12 cellular contexts compared by ENCODE assay signal in genomic region chr11:87926250-87926970, GRCh38.
DNase-seq lines count a peak whose midpoint lies in the region; ATAC-seq and TF ChIP-seq lines count a peak whose summit lies in the region.
"Had no signal": no experiment of that assay in that cellular context is flagged by ENCODE, and none has a peak within 500 bp of the region (broad histone marks: within the 10 kb centered on the region; RNA-seq: fewer than 3 reads in every experiment).

No MANE protein-coding gene starts in this region.

- H3K4me3 ChIP-seq in IMR-90 (ENCODE audit: insufficient read depth, low read depth, low read length) (no peak overlapping the region), adrenal gland (no peak overlapping the region)
- H3K4me3 ChIP-seq: esophagus muscularis mucosa had no signal

- no peak overlapping the region for H3K14ac ChIP-seq in IMR-90 (replicated peaks; ENCODE audit: low read depth, low read length)

- H2BK15ac ChIP-seq in IMR-90 (ENCODE audit: low read depth, low read length), result no peak overlapping the region

- H3K4ac ChIP-seq in IMR-90 (ENCODE audit: low read depth, low read length), result no peak overlapping the region

- TF ChIP-seq CTCF in IMR-90 (conservative IDR thresholded peaks at IDR 0.05; ENCODE audit: low read depth, low read length), result no peak
- TF ChIP-seq CTCF in adrenal gland (IDR thresholded peaks at IDR 0.05), result no peak

- H3K4me2 ChIP-seq in IMR-90 (ENCODE audit: low read depth, low read length), result no peak overlapping the region

- H3K27ac ChIP-seq in IMR-90 (ENCODE audit: insufficient read depth, low read length), result no peak overlapping the region
- no peak overlapping the region for H3K27ac ChIP-seq in adrenal gland
- H3K27ac ChIP-seq: esophagus muscularis mucosa had no signal

- H3K9me3 ChIP-seq in IMR-90 (ENCODE audit: control insufficient read depth, insufficient read depth, low read length) (no peaks in the 10 kb centered on the region), adrenal gland (replicated peaks in 1 of 3) (no peaks in the 10 kb centered on the region)
- H3K9me3 ChIP-seq: esophagus muscularis mucosa had no signal

- H3K36me3 ChIP-seq in IMR-90 (ENCODE audit: control insufficient read depth, insufficient read depth, low read length), result no peaks in the 10 kb centered on the region
- no peaks in the 10 kb centered on the region for H3K36me3 ChIP-seq in adrenal gland (replicated peaks in 1 of 2)
- H3K36me3 ChIP-seq: esophagus muscularis mucosa had no signal

- H3K4me1 ChIP-seq in IMR-90 (ENCODE audit: control insufficient read depth, insufficient read depth, low read length) (no peaks in the 10 kb centered on the region), adrenal gland (replicated peaks in 1 of 2) (no peaks in the 10 kb centered on the region)
- H3K4me1 ChIP-seq: esophagus muscularis mucosa had no signal

- no peak overlapping the region for H4K5ac ChIP-seq in IMR-90 (ENCODE audit: low read depth, low read length)

- no peaks in the 10 kb centered on the region for H4K20me1 ChIP-seq in IMR-90 (ENCODE audit: insufficient read depth, low read length)

- TF ChIP-seq RAD21 in IMR-90 (IDR thresholded peaks at IDR 0.05; ENCODE audit: low read length), result no peak

- intact Hi-C loops in IMR-90 (cut with micrococcal nuclease), result no loop called here
- intact Hi-C loops in adrenal gland (cut with DNase I), result no loop called here

- no peak overlapping the region for H2AFZ ChIP-seq in IMR-90 (replicated peaks; ENCODE audit: low read length, poor library complexity)

- H3K27me3 ChIP-seq in IMR-90 (ENCODE audit: control insufficient read depth, insufficient read depth, low read length), result no peaks in the 10 kb centered on the region; the same call in 1 of the 2 replicates
- H3K27me3 ChIP-seq in adrenal gland, result no peaks in the 10 kb centered on the region
- H3K27me3 ChIP-seq: esophagus muscularis mucosa had no signal

- DNase-seq in ELR (ENCODE audit: low read depth) (peak; percentile 94), IMR-90 (peak; percentile 49), adrenal gland (peak in 4 of 7 donors; percentile 12 to 51 (median 16)), islet precursor cell (peak; percentile 93), SHP77 treated with DMSO at 0.1 percent for 48 hours (lab: John Stamatoyannopoulos, UW) (no peak)
- DNase-seq in stimulated activated CD8-positive, alpha-beta memory T cell treated with anti-CD3 and anti-CD28 coated beads, Interleukin-4, amount 100 ng/mL, for 48 hours, result no peak
- DNase-seq: CD8-positive, alpha-beta T cell; NCI-H187 had no signal

- POLR2A ChIA-PET in IMR-90 (lab: Charles Lee; ENCODE audit: unreplicated experiment), result no interaction called here

- BruUV-seq in IMR-90 (replicated peaks; lab: Mats Ljungman, UMichigan), result no TSS peak

- no peak overlapping the region for H2AK9ac ChIP-seq in IMR-90 (replicated peaks; ENCODE audit: low read depth, low read length, poor library complexity)

- CTCF ChIA-PET in IMR-90 (lab: Yijun Ruan, JAX), result no interaction called here

- WGBS in IMR-90 (ENCODE audit: extremely low coverage in 2 of 2, insufficient read length in 1 of 2), 2 experiments, result no CpG with 5 or more reads among the region's 5 CpGs
- WGBS in adrenal gland, 4 donors, result 60 to 64% (median 64%) methylated on average over 5 of the region's 5 CpGs

- H3K18ac ChIP-seq in IMR-90 (ENCODE audit: low read depth, low read length), result no peak overlapping the region

- H2BK20ac ChIP-seq in IMR-90 (ENCODE audit: low read depth, low read length), result no peak overlapping the region

- no peak overlapping the region for H3K23ac ChIP-seq in IMR-90 (ENCODE audit: low read depth, low read length)

- H2BK120ac ChIP-seq in IMR-90 (ENCODE audit: low read depth, low read length), result no peak overlapping the region

- no peak overlapping the region for H2AK5ac ChIP-seq in IMR-90 (ENCODE audit: low read depth, low read length)

- no peak overlapping the region for H4K8ac ChIP-seq in IMR-90 (ENCODE audit: low read depth in 2 of 2, low read length in 2 of 2)

- ATAC-seq in IMR-90 (ENCODE audit: low read depth) (no peak), GM18861 (IDR thresholded peaks at IDR 0.05; ENCODE audit: unreplicated experiment) (no peak), GM18868 (IDR thresholded peaks at IDR 0.05; ENCODE audit: unreplicated experiment) (no peak)
- ATAC-seq: CD8-positive, alpha-beta T cell; Right ventricle myocardium inferior had no signal

- H3K56ac ChIP-seq in IMR-90 (ENCODE audit: extremely low read depth, insufficient read depth, low read length), result no peak overlapping the region

- H2BK5ac ChIP-seq in IMR-90 (ENCODE audit: low read depth, low read length, poor library complexity, severe bottlenecking), result no peak overlapping the region

- in situ Hi-C loops in IMR-90 (cut with MboI; ENCODE audit: low sequenced_read_pairs), result no loop called here

- H3K79me1 ChIP-seq in IMR-90 (ENCODE audit: low read depth in 1 of 2, low read length in 2 of 2), result no peaks in the 10 kb centered on the region

- H3K9me1 ChIP-seq in IMR-90 (ENCODE audit: insufficient read depth, low read length), result no peaks in the 10 kb centered on the region

- no peak overlapping the region for H3K9ac ChIP-seq in IMR-90 (ENCODE audit: low read depth, low read length)

- H4K91ac ChIP-seq in IMR-90 (ENCODE audit: insufficient read depth, low read depth, low read length), result no peak overlapping the region

- TF ChIP-seq POLR2A in IMR-90 (IDR thresholded peaks at IDR 0.05; ENCODE audit: low read depth, low read length) (no peak), adrenal gland (IDR thresholded peaks at IDR 0.05) (no peak)

- dilution Hi-C loops in IMR-90 (cut with HindIII; ENCODE audit: low sequenced_read_pairs, unreplicated experiment), result no loop called here

TF ChIP-seq in IMR-90, 13 proteins besides CTCF, POLR2A, EP300 and RAD21:
- TF ChIP-seq RFX5 (IDR thresholded peaks at IDR 0.05; ENCODE audit: low read depth, low read length) (no peak), NFE2L2 (IDR thresholded peaks at IDR 0.05; ENCODE audit: low read depth, low read length) (no peak), RCOR1 (IDR thresholded peaks at IDR 0.05; ENCODE audit: insufficient replicate concordance, low read length) (no peak), CHD1 (IDR thresholded peaks at IDR 0.05; ENCODE audit: low read depth, low read length) (no peak), MAZ (IDR thresholded peaks at IDR 0.05; ENCODE audit: borderline replicate concordance, low read depth, low read length) (no peak), FOS (IDR thresholded peaks at IDR 0.05; ENCODE audit: low read depth, low read length) (peak; percentile 38; the same call in 1 of the 2 replicates), CEBPB (IDR thresholded peaks at IDR 0.05; ENCODE audit: low read depth, low read length) (peak; percentile 30; the same call in 1 of the 2 replicates), BHLHE40 (IDR thresholded peaks at IDR 0.05; ENCODE audit: low read depth, low read length) (no peak), ELK1 (IDR thresholded peaks at IDR 0.05; ENCODE audit: borderline replicate concordance, low read depth, low read length) (no peak), SMC3 (IDR thresholded peaks at IDR 0.05; ENCODE audit: low read depth, low read length) (no peak), USF2 (IDR thresholded peaks at IDR 0.05; ENCODE audit: low read depth, low read length) (no peak)

Comparison
In these comparisons a context has a peak if more than half of its experiments do, and no peak if none do; other contexts are left out.
1. DNase-seq: peak in ELR (single experiment), IMR-90 (single experiment), adrenal gland (4 of 7) and islet precursor cell (single experiment); none in stimulated activated CD8-positive, alpha-beta memory T cell treated with anti-CD3 and anti-CD28 coated beads, Interleukin-4, amount 100 ng/mL, for 48 hours (single experiment) and SHP77 treated with DMSO at 0.1 percent for 48 hours (single experiment).